8 cellular contexts compared by ENCODE assay signal in the genomic region with DNA sequence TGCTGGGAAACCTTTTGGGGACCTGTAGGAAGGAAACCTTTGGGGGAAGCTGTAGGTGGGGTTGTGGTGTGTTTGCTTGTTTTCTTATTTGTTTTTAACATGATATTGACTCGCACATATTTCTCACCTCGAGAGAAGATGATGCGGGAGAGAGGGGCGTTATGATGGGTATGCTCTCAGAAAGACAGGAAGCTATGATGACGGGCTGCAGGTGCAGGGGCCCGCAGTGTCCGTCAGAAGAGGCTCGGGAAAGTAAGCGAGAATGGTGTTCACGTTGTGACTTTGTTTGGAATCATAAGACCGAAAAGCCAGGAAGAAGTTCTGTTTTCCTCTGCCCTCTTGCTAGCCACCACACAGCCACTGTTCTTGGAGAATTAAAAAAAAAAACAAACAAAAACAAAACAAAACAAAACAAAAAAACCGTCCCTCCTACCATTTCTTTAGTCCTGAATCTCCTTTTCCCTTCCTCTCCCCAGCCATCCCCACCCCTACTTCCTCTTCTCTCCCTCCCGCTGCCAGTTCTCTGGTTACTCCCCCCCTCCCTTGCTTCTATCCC. TPM values are rescaled to one million over a fixed set of nuclear protein-coding genes. Genes with fewer than 3 reads are reported as not detected.
DNase-seq lines count a peak whose midpoint lies in the region; ATAC-seq, FAIRE-seq and TF ChIP-seq lines count a peak whose summit lies in the region.

No MANE protein-coding gene starts in this region.

- H3K79me2 ChIP-seq in keratinocyte (ENCODE audit: control insufficient read depth, insufficient read depth, low read length): no peaks in the 10 kb centered on the region

- dilution Hi-C loops in keratinocyte (cut with MboI; ENCODE audit: extremely low pct_ligation_motif_present, low sequenced_read_pairs): loop anchor here (25.0 kb wide), 1 partner anchor 668 kb away; no protein-coding TSS in a partner anchor

- intact Hi-C loops in transverse colon (cut with DNase I; ENCODE audit: low total_unique reads): no loop called here

- H3K27me3 Mint-ChIP-seq in activated naive CD4-positive, alpha-beta T cell treated with anti-CD3 and anti-CD28 coated beads, Interleukin-2, amount 10 ng/mL, durations not matched to agents 7 days and 5 days: peaks cover 48% of the 10 kb centered on the region
- H3K27me3 Mint-ChIP-seq in activated naive CD8-positive, alpha-beta T cell: peaks cover 46% of the 10 kb centered on the region

- no peak for DNase-seq in activated naive CD4-positive, alpha-beta T cell treated with anti-CD3 and anti-CD28 coated beads, Interleukin-2, amount 10 ng/mL, durations not matched to agents 7 days and 5 days
- no peak for DNase-seq in activated naive CD4-positive, alpha-beta T cell treated with anti-CD3 and anti-CD28 coated beads, Interleukin-2, amount 50 U/mL, for 16 hours
- DNase-seq in keratinocyte (ENCODE audit: low read depth, low spot score) (no peak), transverse colon (no peak), COLO829 (ENCODE audit: low spot score) (no peak)

- H3K9me1 ChIP-seq in keratinocyte (ENCODE audit: control insufficient read depth, extremely low read depth, insufficient read depth, low read length): no peaks in the 10 kb centered on the region

- H3K9me3 ChIP-seq in keratinocyte (ENCODE audit: control insufficient read depth, low read depth, low read length): no peaks in the 10 kb centered on the region
- H3K9me3 ChIP-seq in transverse colon: no peaks in the 10 kb centered on the region

- no peak for FAIRE-seq in keratinocyte (lab: Jason Lieb, UNC)

- TF ChIP-seq EP300 in transverse colon (IDR thresholded peaks at IDR 0.05; ENCODE audit: low read depth): no peak

- H3K4me1 ChIP-seq in keratinocyte (ENCODE audit: control insufficient read depth, extremely low read depth, insufficient read depth, low read length) (no peaks in the 10 kb centered on the region), transverse colon (peaks cover 0 to 24% (median 6%) of the 10 kb centered on the region in 4 donors)

- H3K9ac ChIP-seq in keratinocyte (ENCODE audit: control insufficient read depth, extremely low read depth, insufficient read depth, low read length): no peak overlapping the region

- H3K36me3 ChIP-seq in keratinocyte (ENCODE audit: control insufficient read depth in 2 of 2, extremely low read depth in 1 of 2, insufficient read depth in 2 of 2, low read length in 2 of 2) (no peaks in the 10 kb centered on the region), transverse colon (no peaks in the 10 kb centered on the region)

- no peak overlapping the region for H2AFZ ChIP-seq in keratinocyte (ENCODE audit: control insufficient read depth, low read length)

- no peaks in the 10 kb centered on the region for H4K20me1 ChIP-seq in keratinocyte (ENCODE audit: control insufficient read depth, extremely low read depth, insufficient read depth, low read length)

- no peaks in the 10 kb centered on the region for H3K9me3 Mint-ChIP-seq in activated naive CD4-positive, alpha-beta T cell treated with anti-CD3 and anti-CD28 coated beads, Interleukin-2, amount 10 ng/mL, durations not matched to agents 7 days and 5 days
- H3K9me3 Mint-ChIP-seq in activated naive CD8-positive, alpha-beta T cell (ENCODE audit: low read depth): no peaks in the 10 kb centered on the region

- CTCF ChIA-PET in activated naive CD4-positive, alpha-beta T cell treated with anti-CD3 and anti-CD28 coated beads, Interleukin-2, amount 10 ng/mL, durations not matched to agents 7 days and 5 days (lab: Charles Lee): interaction anchor here (1.0 kb wide), 1 partner anchor 10 kb away, joined by 3 read pairs; no protein-coding TSS in a partner anchor

- H3K27ac ChIP-seq in keratinocyte (ENCODE audit: control insufficient read depth, insufficient read depth, low read length): no peak overlapping the region
- peak overlapping the region; percentile 75 to 88 (median 82) for H3K27ac ChIP-seq in transverse colon

- in situ Hi-C loops in transverse colon (cut with MboI; ENCODE audit: low pct_ligation_motif_present in 1 of 4, low pct_unique_long_range_greater_than_20kb in 1 of 4, low sequenced_read_pairs in 3 of 4): loop anchor here in 3 of 4 donors (25.0 kb wide), 2 partner anchors 418 to 668 kb away; no protein-coding TSS in a partner anchor

- WGBS in transverse colon (ENCODE audit: low coverage in 1 of 2), 2 donors: 1 to 5% methylated on average over 9 to 13 of the region's 13 CpGs

- H3K36me3 Mint-ChIP-seq in activated naive CD4-positive, alpha-beta T cell treated with anti-CD3 and anti-CD28 coated beads, Interleukin-2, amount 10 ng/mL, durations not matched to agents 7 days and 5 days: no peaks in the 10 kb centered on the region
- no peaks in the 10 kb centered on the region for H3K36me3 Mint-ChIP-seq in activated naive CD8-positive, alpha-beta T cell

- H3K4me1 Mint-ChIP-seq in activated naive CD4-positive, alpha-beta T cell treated with anti-CD3 and anti-CD28 coated beads, Interleukin-2, amount 10 ng/mL, durations not matched to agents 7 days and 5 days: peaks cover 11% of the 10 kb centered on the region
- peaks cover 14% of the 10 kb centered on the region for H3K4me1 Mint-ChIP-seq in activated naive CD8-positive, alpha-beta T cell (ENCODE audit: low read depth)

- H3K27me3 ChIP-seq in keratinocyte (ENCODE audit: control insufficient read depth, extremely low read depth, insufficient read depth, low read length): peaks cover 35% of the 10 kb centered on the region
- peaks cover 34% of the 10 kb centered on the region for H3K27me3 ChIP-seq in transverse colon

- H3K4me3 Mint-ChIP-seq in activated naive CD4-positive, alpha-beta T cell treated with anti-CD3 and anti-CD28 coated beads, Interleukin-2, amount 10 ng/mL, durations not matched to agents 7 days and 5 days: peak overlapping the region; percentile 59
- H3K4me3 Mint-ChIP-seq in activated naive CD8-positive, alpha-beta T cell: peak overlapping the region; percentile 87

- no peak overlapping the region for H3K27ac Mint-ChIP-seq in activated naive CD4-positive, alpha-beta T cell treated with anti-CD3 and anti-CD28 coated beads, Interleukin-2, amount 10 ng/mL, durations not matched to agents 7 days and 5 days
- no peak overlapping the region for H3K27ac Mint-ChIP-seq in activated naive CD8-positive, alpha-beta T cell

- peak overlapping the region in 1 of 3 experiments; percentile 11 for H3K4me3 ChIP-seq in keratinocyte (ENCODE audit: control insufficient read depth in 2 of 3, extremely low read depth in 1 of 3, insufficient read depth in 2 of 3, low read depth in 1 of 3, low read length in 3 of 3)
- H3K4me3 ChIP-seq in transverse colon: peak overlapping the region; percentile 43 to 62 (median 52)

- no peak for ATAC-seq in HG02588 (IDR thresholded peaks at IDR 0.05; ENCODE audit: unreplicated experiment)
- no peak for ATAC-seq in GM21619 (IDR thresholded peaks at IDR 0.05; ENCODE audit: unreplicated experiment)

- no peak for TF ChIP-seq CTCF in keratinocyte (optimal IDR thresholded peaks at IDR 0.05 in 1 of 3, IDR thresholded peaks at IDR 0.05 in 1 of 3, conservative IDR thresholded peaks at IDR 0.05 in 1 of 3; ENCODE audit: extremely low read depth in 1 of 3, insufficient read depth in 2 of 3, low read length in 3 of 3)
- no peak for TF ChIP-seq CTCF in transverse colon (IDR thresholded peaks at IDR 0.05)

- no peak for TF ChIP-seq POLR2A in transverse colon (IDR thresholded peaks at IDR 0.05)

- peak overlapping the region; percentile 22 for H3K4me2 ChIP-seq in keratinocyte (ENCODE audit: control insufficient read depth, extremely low read depth, insufficient read depth, low read depth, low read length)

RNA-seq across cellular contexts. Expression of a gene that starts 0.4 kb away (rescaled TPM):
- not detected in 3 replicates for polyA plus RNA-seq in keratinocyte
- not detected for polyA plus RNA-seq in keratinocyte (2011; ENCODE audit: low read depth)
- polyA plus RNA-seq in keratinocyte (2011; cell fraction: cytosol; rRNA removed): not detected in 2 replicates
- polyA plus RNA-seq in keratinocyte (2011; cell fraction: nucleus; rRNA removed): not detected in 2 replicates
- not detected in 2 replicates for polyA plus RNA-seq in keratinocyte (2012; ENCODE audit: low replicate concordance)
- polyA minus RNA-seq in keratinocyte: not detected in 3 replicates
- polyA minus RNA-seq in keratinocyte (2011; cell fraction: cytosol; rRNA and poly(A)+ RNA removed): not detected
- not detected in 2 replicates for polyA minus RNA-seq in keratinocyte (2011; cell fraction: nucleus; rRNA and poly(A)+ RNA removed)
- total RNA-seq in transverse colon: 10 to 100 TPM in 3 of 4 donors, 1 to 10 TPM in 1; 4.0 to 78.8 (median 44.9) TPM
